7 cellular contexts compared by ENCODE assay signal in genomic region chr5:111002036-111002435, GRCh38.
"Had no signal": no experiment of that assay in that cellular context is flagged by ENCODE, and none has a peak within 500 bp of the region (broad histone marks: within the 10 kb centered on the region; RNA-seq: fewer than 3 reads in every experiment).

No MANE protein-coding gene starts in this region.

- H3K4me3 ChIP-seq: GM23248, HAP-1 had no signal

- H3K9me3 ChIP-seq: HAP-1 had no signal

- H3K36me3 ChIP-seq: HAP-1 had no signal

- H2AFZ ChIP-seq: GM23248 had no signal

- H3K27ac ChIP-seq: GM23248 had no signal

- H3K4me1 ChIP-seq: HAP-1 had no signal

- DNase-seq: GM23248, GOT3, H7, HFFc6, IMR-90 had no signal

- ATAC-seq: HCT116 had no signal

- H3K9ac ChIP-seq: GM23248 had no signal
